9 cellular contexts compared by ENCODE assay signal in genomic region chrX:86148024-86148511, GRCh38. TPM values are rescaled to one million over a fixed set of nuclear protein-coding genes. Genes with fewer than 3 reads are reported as not detected.
A peak's percentile ranks its signal among the peaks of the same experiment; 100 is the strongest.
DNase-seq lines count a peak whose midpoint lies in the region; ATAC-seq and TF ChIP-seq lines count a peak whose summit lies in the region.
"Had no signal": no experiment of that assay in that cellular context is flagged by ENCODE, and none has a peak within 500 bp of the region (broad histone marks: within the 10 kb centered on the region; RNA-seq: fewer than 3 reads in every experiment).

Gene DACH2, plus strand, starts transcription at chrX:86148451.

- TF ChIP-seq POLR2A in breast epithelium (IDR thresholded peaks at IDR 0.05) (no peak), sigmoid colon (IDR thresholded peaks at IDR 0.05) (no peak)

- no peak for TF ChIP-seq CTCF in breast epithelium (IDR thresholded peaks at IDR 0.05)
- no peak for TF ChIP-seq CTCF in MCF 10A (IDR thresholded peaks at IDR 0.05; ENCODE audit: unreplicated experiment)
- TF ChIP-seq CTCF in SK-N-SH (IDR thresholded peaks at IDR 0.05) = no peak
- TF ChIP-seq CTCF in cardiac fibroblast (IDR thresholded peaks at IDR 0.05; ENCODE audit: low read depth, low read length) = no peak
- TF ChIP-seq CTCF in sigmoid colon (IDR thresholded peaks at IDR 0.05) = no peak

- H3K9me3 ChIP-seq in breast epithelium = no peaks in the 10 kb centered on the region
- no peaks in the 10 kb centered on the region for H3K9me3 ChIP-seq in SK-N-SH
- no peaks in the 10 kb centered on the region for H3K9me3 ChIP-seq in sigmoid colon

- DNase-seq in breast epithelium (ENCODE audit: low spot score in 2 of 2) (peak; percentile 44 to 67), MCF 10A (ENCODE audit: unreplicated experiment) (no peak), SK-N-SH (peak; percentile 78), cardiac fibroblast (ENCODE audit: low read depth in 2 of 2) (peak; percentile 45 to 65), iPS-NIHi11 (ENCODE audit: low spot score) (peak; percentile 90), sigmoid colon (peak; percentile 87), mesenteric fat pad (ENCODE audit: low spot score) (no peak)
- DNase-seq: DND-41 had no signal

- no peaks in the 10 kb centered on the region for H4K20me1 ChIP-seq in SK-N-SH (ENCODE audit: insufficient read depth)

- H3K27ac ChIP-seq in breast epithelium (no peak within 1 kb of the TSS), SK-N-SH (ENCODE audit: low read depth in 2 of 2, low read length in 1 of 2) (no peak within 1 kb of the TSS), sigmoid colon (no peak within 1 kb of the TSS)

- H3K4me3 ChIP-seq in breast epithelium = peak within 1 kb of the TSS; percentile 38 to 65 (median 51)
- H3K4me3 ChIP-seq in SK-N-SH (ENCODE audit: low read depth in 2 of 2, low read length in 1 of 2) = peak within 1 kb of the TSS; percentile 45 to 67
- peak within 1 kb of the TSS; percentile 36 to 57 for H3K4me3 ChIP-seq in cardiac fibroblast (replicated peaks in 1 of 2; ENCODE audit: low read depth in 2 of 2, low read length in 2 of 2)
- peak within 1 kb of the TSS; percentile 12 to 48 (median 40) for H3K4me3 ChIP-seq in sigmoid colon

- H3K27me3 ChIP-seq in breast epithelium (peaks cover 0 to 41% of the 10 kb centered on the region in 2 donors), SK-N-SH (ENCODE audit: insufficient read depth) (peaks cover 38% of the 10 kb centered on the region), sigmoid colon (peaks cover 0 to 29% (median 5%) of the 10 kb centered on the region in 3 donors)

- H3K36me3 ChIP-seq in breast epithelium = no peaks in the 10 kb centered on the region
- no peaks in the 10 kb centered on the region for H3K36me3 ChIP-seq in SK-N-SH (replicated peaks in 1 of 2; ENCODE audit: control insufficient read depth in 1 of 2, insufficient read depth in 2 of 2, low read length in 1 of 2)
- no peaks in the 10 kb centered on the region for H3K36me3 ChIP-seq in sigmoid colon

- H3K4me1 Mint-ChIP-seq in MCF 10A (ENCODE audit: insufficient read depth, unreplicated experiment) = no peaks in the 10 kb centered on the region

- H2AFZ ChIP-seq in SK-N-SH (ENCODE audit: low read depth) = peak within 1 kb of the TSS; percentile 87; the same call in 1 of the 2 replicates

- H3K79me2 ChIP-seq in SK-N-SH (ENCODE audit: insufficient read depth) = no peaks in the 10 kb centered on the region

- POLR2A ChIA-PET in MCF 10A (lab: Yijun Ruan, JAX) = no interaction called here
- POLR2A ChIA-PET in SK-N-SH (lab: Yijun Ruan, JAX) = no interaction called here

- H3K4me2 ChIP-seq in SK-N-SH = peak within 1 kb of the TSS; percentile 81

- no peaks in the 10 kb centered on the region; the same call in 1 of the 2 replicates for H3K9me2 ChIP-seq in SK-N-SH

- 21% methylated on average over 28 of the region's 34 CpGs for WGBS in SK-N-SH (ENCODE audit: low lambda C conversion rate)
- 1% methylated on average over 34 of the region's 34 CpGs for WGBS in sigmoid colon, 2 donors

- no peaks in the 10 kb centered on the region for H3K4me1 ChIP-seq in breast epithelium
- peaks cover 0 to 6% of the 10 kb centered on the region in 2 experiments; a peak in 1 of 4 replicates for H3K4me1 ChIP-seq in SK-N-SH (ENCODE audit: control insufficient read depth in 1 of 2, insufficient read depth in 2 of 2, low read depth in 1 of 2, low read length in 1 of 2)
- peaks cover 0 to 12% (median 9%) of the 10 kb centered on the region in 4 donors for H3K4me1 ChIP-seq in sigmoid colon

- H3K9ac ChIP-seq in SK-N-SH = no peak within 1 kb of the TSS

- intact Hi-C loops in breast epithelium (cut with DNase I; ENCODE audit: low total_unique reads) (no loop called here), MCF 10A (cut with micrococcal nuclease) (no loop called here), sigmoid colon (cut with DNase I) (no loop called here)

- CTCF ChIA-PET in MCF 10A (lab: Yijun Ruan, JAX) (interaction anchor here (0.6 kb wide), 1 partner anchor 212 kb away, joined by 3 read pairs; no protein-coding TSS in a partner anchor), SK-N-SH (lab: Yijun Ruan, JAX) (no interaction called here)

- peak; percentile 95 for ATAC-seq in HG03354 (IDR thresholded peaks at IDR 0.05; ENCODE audit: poor library complexity, severe bottlenecking, unreplicated experiment)

- no peak for TF ChIP-seq RAD21 in SK-N-SH (IDR thresholded peaks at IDR 0.05; ENCODE audit: low read length)

- peaks cover 4% of the 10 kb centered on the region for H3K9me3 Mint-ChIP-seq in MCF 10A (ENCODE audit: unreplicated experiment)

- no peak within 1 kb of the TSS for H3K4me3 Mint-ChIP-seq in MCF 10A (ENCODE audit: unreplicated experiment)

- peaks cover 15% of the 10 kb centered on the region for H3K27me3 Mint-ChIP-seq in MCF 10A (ENCODE audit: insufficient read depth, unreplicated experiment)

- no peak for TF ChIP-seq EP300 in SK-N-SH (IDR thresholded peaks at IDR 0.05; ENCODE audit: borderline replicate concordance in 1 of 2, low read depth in 1 of 2, low read length in 1 of 2)
- TF ChIP-seq EP300 in sigmoid colon (IDR thresholded peaks at IDR 0.05) = no peak

- BruUV-seq in MCF 10A (replicated peaks; lab: Mats Ljungman, UMichigan) = no TSS peak

- no peak within 1 kb of the TSS for H3K27ac Mint-ChIP-seq in MCF 10A (ENCODE audit: low read depth, unreplicated experiment)

- peaks cover 6% of the 10 kb centered on the region for H3K36me3 Mint-ChIP-seq in MCF 10A (ENCODE audit: insufficient read depth, unreplicated experiment)

- no peaks in the 10 kb centered on the region for H3F3A ChIP-seq in SK-N-SH (replicated peaks; ENCODE audit: insufficient read depth)

TF ChIP-seq in SK-N-SH, 30 proteins besides CTCF, POLR2A, EP300 and RAD21:
- TF ChIP-seq TAF1 (IDR thresholded peaks at IDR 0.05; ENCODE audit: borderline replicate concordance, low read depth, low read length) (no peak), PBX3 (IDR thresholded peaks at IDR 0.05) (peak; percentile 80)

RNA-seq across cellular contexts. Expression of gene DACH2, which starts in this region (rescaled TPM):
- total RNA-seq in breast epithelium (under 1 TPM in 1 of 3 donors, not detected in 2; 0.29 TPM), MCF 10A (2022) (not detected in 2 replicates), sigmoid colon (1 to 10 TPM in 1 of 4 donors, under 1 TPM in 3; under 0.01 to 1.4 (median 0.22) TPM), mesenteric fat pad (not detected)
- polyA plus RNA-seq in SK-N-SH (2012; rRNA removed) (not detected in 2 replicates), sigmoid colon (under 1 TPM in 1 of 3 donors, not detected in 2; 0.04 TPM)
- not detected in 2 replicates for polyA plus RNA-seq in SK-N-SH (2012; cell fraction: cytosol; rRNA removed)
- 0.02 TPM in 1 of 2 replicates, not detected in the other for polyA plus RNA-seq in SK-N-SH (2012; cell fraction: nucleus; rRNA removed)

Comparison
In these comparisons a context has a peak if more than half of its experiments do, and no peak if none do; other contexts are left out.
1. Peak in DNase-seq and H3K4me3 ChIP-seq in breast epithelium; RNA of the gene not detected or under 1 TPM.
2. Peak in DNase-seq, H3K4me3 ChIP-seq and H3K4me2 ChIP-seq in SK-N-SH; RNA of the gene not detected or under 1 TPM.
3. DNase-seq: peak in cardiac fibroblast (2 of 2), iPS-NIHi11 (single experiment) and sigmoid colon (single experiment); none in MCF 10A (single experiment) and mesenteric fat pad (single experiment).
4. Peak in every context shown above with its lines, with median percentiles within 50 percentile points of each other: H3K4me3 ChIP-seq.